Comparison of ENCODE assay signal across 11 cellular contexts in genomic region chr4:74402692-74403460, GRCh38. TPM values are rescaled to one million over a fixed set of nuclear protein-coding genes. Genes with fewer than 3 reads are reported as not detected.
DNase-seq lines count a peak whose midpoint lies in the region; ATAC-seq, FAIRE-seq and TF ChIP-seq lines count a peak whose summit lies in the region.
"Had no signal": no experiment of that assay in that cellular context is flagged by ENCODE, and none has a peak within 500 bp of the region (broad histone marks: within the 10 kb centered on the region; RNA-seq: fewer than 3 reads in every experiment).

No MANE protein-coding gene starts in this region.

- intact Hi-C loops in ascending aorta (cut with DNase I) (no loop called here), heart right ventricle (cut with DNase I) (no loop called here)

- H3K4me1 ChIP-seq in ascending aorta (no peaks in the 10 kb centered on the region), heart right ventricle (peaks cover 0 to 7% (median 0%) of the 10 kb centered on the region in 9 donors)

- H3K27ac ChIP-seq in ascending aorta: no peak overlapping the region
- no peak overlapping the region for H3K27ac ChIP-seq in heart right ventricle
- H3K27ac ChIP-seq: stomach had no signal

- no peak for FAIRE-seq in GM12891 (lab: Jason Lieb, UNC)

- TF ChIP-seq POLR2A in GM12891 (IDR thresholded peaks at IDR 0.05; ENCODE audit: low read depth, low read length): no peak

- 46 to 48% methylated on average over 5 of the region's 5 CpGs for WGBS in heart right ventricle, 2 donors

- H3K27me3 ChIP-seq in ascending aorta (no peaks in the 10 kb centered on the region), heart right ventricle (no peaks in the 10 kb centered on the region)
- H3K27me3 ChIP-seq: stomach had no signal

- ATAC-seq in GM19468 (IDR thresholded peaks at IDR 0.05; ENCODE audit: extremely low read depth, unreplicated experiment): peak; percentile 98
- ATAC-seq in HG03025 (IDR thresholded peaks at IDR 0.05; ENCODE audit: low FRiP score, unreplicated experiment): peak; percentile 93
- no peak for ATAC-seq in heart right ventricle
- ATAC-seq: activated CD8-positive, alpha-beta memory T cell treated with anti-CD3 and anti-CD28 coated beads, Interleukin-2, amount 10 ng/mL, durations not matched to agents 7 days and 5 days had no signal

- no peaks in the 10 kb centered on the region for H3K9me3 ChIP-seq in ascending aorta
- H3K9me3 ChIP-seq in heart right ventricle: no peaks in the 10 kb centered on the region
- H3K9me3 ChIP-seq: stomach had no signal

- TF ChIP-seq CTCF in ascending aorta (IDR thresholded peaks at IDR 0.05): no peak
- no peak for TF ChIP-seq CTCF in heart right ventricle (IDR thresholded peaks at IDR 0.05)

- H3K36me3 ChIP-seq in ascending aorta (no peaks in the 10 kb centered on the region), heart right ventricle (no peaks in the 10 kb centered on the region)
- H3K36me3 ChIP-seq: stomach had no signal

- DNase-seq in GM12891 (ENCODE audit: insufficient read length, low spot score) (no peak), NOMO-1 treated with DMSO at 0.1 percent for 48 hours (lab: John Stamatoyannopoulos, UW; ENCODE audit: unreplicated experiment) (peak; percentile 72), ascending aorta (ENCODE audit: low spot score in 2 of 2) (no peak), NCI-H1436 treated with DMSO at 0.1 percent for 48 hours (lab: John Stamatoyannopoulos, UW) (no peak), heart right ventricle (no peak)
- no peak for DNase-seq in stimulated activated CD8-positive, alpha-beta memory T cell treated with anti-CD3 and anti-CD28 coated beads, Interleukin-4, amount 100 ng/mL, for 48 hours
- DNase-seq: activated CD8-positive, alpha-beta memory T cell treated with anti-CD3 and anti-CD28 coated beads, Interleukin-2, amount 10 ng/mL, durations not matched to agents 7 days and 5 days; stomach had no signal

- no peak overlapping the region for H3K4me3 ChIP-seq in ascending aorta
- H3K4me3 ChIP-seq in heart right ventricle: no peak overlapping the region
- H3K4me3 ChIP-seq: stomach had no signal

TF ChIP-seq in GM12891, 5 proteins besides CTCF, POLR2A, EP300 and RAD21:
- TF ChIP-seq SPI1 (IDR thresholded peaks at IDR 0.05; ENCODE audit: low read depth, low read length) (peak; percentile 89), TAF1 (IDR thresholded peaks at IDR 0.05; ENCODE audit: low read depth, low read length) (no peak)

RNA-seq across cellular contexts. Expression of gene EREG, which starts 37.9 kb away (rescaled TPM):
- polyA plus RNA-seq in GM12891 (2012; ENCODE audit: low read depth, missing spikeins): 0.06 TPM
- total RNA-seq in ascending aorta (not detected), heart right ventricle (1 to 10 TPM in 1 of 10 donors, under 1 TPM in 7, not detected in 2; 0.06 to 4.0 (median 0.21) TPM)
- polyA plus RNA-seq in heart right ventricle: under 1 TPM; 0.07 to 0.20 TPM
- total RNA-seq: activated CD8-positive, alpha-beta memory T cell treated with anti-CD3 and anti-CD28 coated beads, Interleukin-2, amount 10 ng/mL, durations not matched to agents 7 days and 5 days; skeletal muscle tissue had no signal

RNA-seq across cellular contexts. Expression of gene AREG, which starts 42.1 kb away (rescaled TPM):
- not detected for polyA plus RNA-seq in GM12891 (2012; ENCODE audit: low read depth, missing spikeins)
- 4.0 TPM for total RNA-seq in ascending aorta
- 10 to 100 TPM in 3 of 10 donors, 1 to 10 TPM in 4, under 1 TPM in 1, not detected in 2; 0.77 to 17.7 (median 4.3) TPM for total RNA-seq in heart right ventricle
- polyA plus RNA-seq in heart right ventricle: 10 to 100 TPM in 1 of 2 donors, 1 to 10 TPM in 1; 1.5 to 22.9 TPM
- total RNA-seq: skeletal muscle tissue had no signal

Comparison
In these comparisons a context has a peak if more than half of its experiments do, and no peak if none do; other contexts are left out.
1. ATAC-seq: peak in GM19468 (single experiment) and HG03025 (single experiment); none in heart right ventricle (0 of 8).